8 cellular contexts compared by ENCODE assay signal in genomic region chr5:130836729-130837660, GRCh38.
DNase-seq lines count a peak whose midpoint lies in the region; ATAC-seq and TF ChIP-seq lines count a peak whose summit lies in the region.

No MANE protein-coding gene starts in this region.

- H3K9me3 Mint-ChIP-seq in activated T-helper 17 cell treated with anti-CD3 and anti-CD28 coated beads, Interleukin-2, amount 50 U/mL, for 72 hours = peaks cover 3% of the 10 kb centered on the region

- WGBS in liver = 46% methylated on average over 6 of the region's 6 CpGs
- WGBS in thyroid gland, 2 donors = 59 to 69% methylated on average over 6 of the region's 6 CpGs

- peaks cover 5% of the 10 kb centered on the region for H3K27me3 Mint-ChIP-seq in activated T-helper 17 cell treated with anti-CD3 and anti-CD28 coated beads, Interleukin-2, amount 50 U/mL, for 72 hours

- H3K9ac ChIP-seq in liver (ENCODE audit: low read depth in 1 of 2, low read length in 2 of 2) = peak overlapping the region; percentile 30 to 49

- H3K27me3 ChIP-seq in liver (ENCODE audit: control insufficient read depth in 4 of 4, insufficient read depth in 4 of 4, low read length in 3 of 4) = no peaks in the 10 kb centered on the region
- H3K27me3 ChIP-seq in thyroid gland = no peaks in the 10 kb centered on the region

- H3K4me3 Mint-ChIP-seq in activated T-helper 17 cell treated with anti-CD3 and anti-CD28 coated beads, Interleukin-2, amount 50 U/mL, for 72 hours = peak overlapping the region; percentile 81

- TF ChIP-seq POLR2A in thyroid gland (IDR thresholded peaks at IDR 0.05) = no peak

- peak overlapping the region; percentile 73 for H3K27ac Mint-ChIP-seq in activated T-helper 17 cell treated with anti-CD3 and anti-CD28 coated beads, Interleukin-2, amount 50 U/mL, for 72 hours

- peak; percentile 72 for ATAC-seq in GM19043 (IDR thresholded peaks at IDR 0.05; ENCODE audit: low read depth, unreplicated experiment)
- ATAC-seq in HG03442 (IDR thresholded peaks at IDR 0.05; ENCODE audit: unreplicated experiment) = peak; percentile 77
- peak; percentile 19 for ATAC-seq in activated T-helper 17 cell treated with anti-CD3 and anti-CD28 coated beads, Interleukin-2, amount 50 U/mL, for 72 hours (replicated peaks)

- intact Hi-C loops in thyroid gland (cut with DNase I) = no loop called here

- no peaks in the 10 kb centered on the region for H3K9me3 ChIP-seq in liver (ENCODE audit: control insufficient read depth in 4 of 4, low read length in 3 of 4)
- H3K9me3 ChIP-seq in thyroid gland = no peaks in the 10 kb centered on the region

- DNase-seq in AML-193 (lab: John Stamatoyannopoulos, UW) (peak; percentile 0 to 1), thyroid gland (no peak)
- DNase-seq in stimulated activated CD4-positive, alpha-beta T cell treated with anti-CD3 and anti-CD28 coated beads, Interleukin-1b, Interleukin-23, amount 100 ng/mL, for 48 hours = no peak
- no peak for DNase-seq in activated effector memory CD4-positive, alpha-beta T cell treated with anti-CD3 and anti-CD28 coated beads, Interleukin-2, amount 50 U/mL, for 16 hours

- TF ChIP-seq CTCF in liver (IDR thresholded peaks at IDR 0.05; ENCODE audit: low read depth, low read length, missing input control) (no peak), thyroid gland (IDR thresholded peaks at IDR 0.05) (no peak)

- peaks cover 7% of the 10 kb centered on the region for H3K4me1 Mint-ChIP-seq in activated T-helper 17 cell treated with anti-CD3 and anti-CD28 coated beads, Interleukin-2, amount 50 U/mL, for 72 hours

- H3K36me3 ChIP-seq in liver (ENCODE audit: control insufficient read depth in 4 of 4, insufficient read depth in 3 of 4, low read depth in 1 of 4, low read length in 3 of 4) = no peaks in the 10 kb centered on the region
- H3K36me3 ChIP-seq in thyroid gland = no peaks in the 10 kb centered on the region

- no peak overlapping the region for H3K27ac ChIP-seq in liver (ENCODE audit: low read depth in 1 of 2, low read length in 2 of 2)
- H3K27ac ChIP-seq in thyroid gland = no peak overlapping the region

- peaks cover 0 to 5% (median 2%) of the 10 kb centered on the region in 4 donors for H3K4me1 ChIP-seq in liver (ENCODE audit: control insufficient read depth in 4 of 4, insufficient read depth in 4 of 4, low read length in 3 of 4)
- H3K4me1 ChIP-seq in thyroid gland = no peaks in the 10 kb centered on the region

- peak overlapping the region; percentile 57 to 69 (median 69) for H3K4me3 ChIP-seq in liver (ENCODE audit: low read depth in 1 of 3, low read length in 3 of 3)
- no peak overlapping the region for H3K4me3 ChIP-seq in thyroid gland (replicated peaks in 1 of 3)

- no peaks in the 10 kb centered on the region for H3K36me3 Mint-ChIP-seq in activated T-helper 17 cell treated with anti-CD3 and anti-CD28 coated beads, Interleukin-2, amount 50 U/mL, for 72 hours (ENCODE audit: low read depth)

- no peak for TF ChIP-seq RAD21 in liver (IDR thresholded peaks at IDR 0.05)

TF ChIP-seq in liver, 16 proteins besides CTCF, POLR2A, EP300 and RAD21:
- TF ChIP-seq ZBTB33 (IDR thresholded peaks at IDR 0.05) = no peak
- no peak for TF ChIP-seq REST (IDR thresholded peaks at IDR 0.05)
- no peak for TF ChIP-seq FOXA1 (IDR thresholded peaks at IDR 0.05)
- TF ChIP-seq RXRA (IDR thresholded peaks at IDR 0.05) = no peak
- TF ChIP-seq FOXA2 (IDR thresholded peaks at IDR 0.05) = no peak
- TF ChIP-seq MAX (IDR thresholded peaks at IDR 0.05) = no peak
- no peak for TF ChIP-seq HNF4G (IDR thresholded peaks at IDR 0.05)
- TF ChIP-seq EGR1 (IDR thresholded peaks at IDR 0.05; ENCODE audit: low read depth in 2 of 2) = no peak
- no peak for TF ChIP-seq YY1 (IDR thresholded peaks at IDR 0.05)
- no peak for TF ChIP-seq SP1 (IDR thresholded peaks at IDR 0.05)
- TF ChIP-seq JUND (IDR thresholded peaks at IDR 0.05) = no peak
- no peak for TF ChIP-seq TAF1 (conservative IDR thresholded peaks at IDR 0.05)
- no peak for TF ChIP-seq HNF4A (conservative IDR thresholded peaks at IDR 0.05)
- TF ChIP-seq ATF3 (IDR thresholded peaks at IDR 0.05) = no peak
- TF ChIP-seq NR2F2 (IDR thresholded peaks at IDR 0.05) = no peak
- no peak for TF ChIP-seq GABPA (IDR thresholded peaks at IDR 0.05 in 1 of 2, conservative IDR thresholded peaks at IDR 0.05 in 1 of 2)
TF ChIP-seq in liver: peak in this region for 0.

Comparison
In these comparisons a context has a peak if more than half of its experiments do, and no peak if none do; other contexts are left out.
1. DNase-seq: peak in AML-193 (2 of 2); none in stimulated activated CD4-positive, alpha-beta T cell treated with anti-CD3 and anti-CD28 coated beads, Interleukin-1b, Interleukin-23, amount 100 ng/mL, for 48 hours (single experiment), thyroid gland (0 of 2) and activated effector memory CD4-positive, alpha-beta T cell treated with anti-CD3 and anti-CD28 coated beads, Interleukin-2, amount 50 U/mL, for 16 hours (single experiment).
2. ATAC-seq: peak in every context shown above with its lines; median percentile 77 in HG03442; 72 in GM19043; 19 in activated T-helper 17 cell treated with anti-CD3 and anti-CD28 coated beads, Interleukin-2, amount 50 U/mL, for 72 hours.
3. H3K4me3 ChIP-seq: peak in liver (3 of 3); none in thyroid gland (0 of 3).